Comparison of ENCODE assay signal across 8 cellular contexts in the genomic region with DNA sequence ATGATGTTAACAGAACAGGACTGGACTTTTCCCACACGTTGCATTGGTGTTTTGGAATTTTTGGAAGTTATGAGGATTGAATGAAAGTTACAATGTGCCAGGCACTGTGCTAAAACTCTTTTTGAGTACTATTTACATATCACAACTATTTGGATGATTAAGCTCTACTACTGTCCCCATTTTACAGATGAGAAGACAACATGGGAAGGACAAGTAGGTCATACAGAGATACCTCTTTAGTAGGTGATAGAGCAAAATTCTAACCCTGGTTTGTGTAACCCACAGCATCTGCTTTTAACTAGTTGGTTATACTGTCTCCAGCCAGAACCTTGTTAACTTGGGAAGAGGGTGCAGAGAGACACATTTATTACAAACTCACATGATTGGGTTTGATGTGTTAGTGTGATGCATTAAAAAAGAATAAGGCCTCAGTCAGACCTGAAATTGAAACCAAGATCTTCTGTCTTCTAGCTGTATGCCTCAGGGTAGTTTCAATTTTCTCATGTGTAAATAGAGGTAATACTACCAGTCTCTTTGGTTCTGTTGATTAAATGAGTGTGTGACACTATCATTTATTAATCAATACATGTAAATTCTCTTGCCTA. TPM values are rescaled to one million over a fixed set of nuclear protein-coding genes. Genes with fewer than 3 reads are reported as not detected.
A peak's percentile ranks its signal among the peaks of the same experiment; 100 is the strongest.
DNase-seq lines count a peak whose midpoint lies in the region; ATAC-seq and TF ChIP-seq lines count a peak whose summit lies in the region.

No MANE protein-coding gene starts in this region.

- H3K4me1 ChIP-seq in BLaER1 (peaks cover 28% of the 10 kb centered on the region), subcutaneous abdominal adipose tissue (ENCODE audit: control insufficient read depth in 5 of 5, insufficient read depth in 5 of 5, low read length in 5 of 5) (peaks cover 5 to 36% (median 34%) of the 10 kb centered on the region in 5 donors)

- H4K20me1 ChIP-seq in BLaER1: peaks cover 54% of the 10 kb centered on the region

- H3K4me2 ChIP-seq in BLaER1: peak overlapping the region; percentile 89

- H3K4me3 ChIP-seq in BLaER1 (peak overlapping the region; percentile 86), epithelial cell of esophagus (ENCODE audit: low read length) (peak overlapping the region; percentile 83), subcutaneous abdominal adipose tissue (ENCODE audit: low read depth in 1 of 5, low read length in 5 of 5) (peak overlapping the region; percentile 47 to 84 (median 51))

- H3K27me3 ChIP-seq in BLaER1 (no peaks in the 10 kb centered on the region), subcutaneous abdominal adipose tissue (ENCODE audit: control insufficient read depth in 5 of 5, insufficient read depth in 4 of 5, low read length in 5 of 5) (no peaks in the 10 kb centered on the region)

- ATAC-seq in GM19372 (IDR thresholded peaks at IDR 0.05; ENCODE audit: low read depth, unreplicated experiment) (peak; percentile 32), HG03520 (IDR thresholded peaks at IDR 0.05; ENCODE audit: unreplicated experiment) (peak; percentile 45), sciatic nerve (no peak)

- no peak for DNase-seq in epithelial cell of esophagus (ENCODE audit: low read depth)
- DNase-seq in NCI-H1930 (lab: John Stamatoyannopoulos, UW): no peak
- no peak for DNase-seq in NOMO-1 (lab: John Stamatoyannopoulos, UW; ENCODE audit: unreplicated experiment in 2 of 2)
- DNase-seq in sciatic nerve (ENCODE audit: low spot score): no peak

- H3K9ac ChIP-seq in BLaER1 (peak overlapping the region; percentile 63; the same call in 1 of the 2 replicates), subcutaneous abdominal adipose tissue (ENCODE audit: low read length in 5 of 5) (peak overlapping the region in 3 of 5 donors; percentile 17 to 65 (median 23))

- H3K9me3 ChIP-seq in BLaER1 (no peaks in the 10 kb centered on the region), subcutaneous abdominal adipose tissue (ENCODE audit: control insufficient read depth in 5 of 5, low read length in 5 of 5) (no peaks in the 10 kb centered on the region)

- intact Hi-C loops in sciatic nerve (cut with DNase I): no loop called here

- no peak for TF ChIP-seq CTCF in epithelial cell of esophagus (IDR thresholded peaks at IDR 0.05; ENCODE audit: insufficient read depth, low read depth, low read length, missing control alignments)

- H3K27ac ChIP-seq in BLaER1 (no peak overlapping the region), subcutaneous abdominal adipose tissue (ENCODE audit: low read depth, low read length) (peak overlapping the region; percentile 38)

- H3K36me3 ChIP-seq in BLaER1 (peaks cover 50% of the 10 kb centered on the region), subcutaneous abdominal adipose tissue (ENCODE audit: control insufficient read depth in 5 of 5, insufficient read depth in 5 of 5, low read length in 5 of 5) (peaks cover 15 to 37% (median 24%) of the 10 kb centered on the region in 5 donors)

RNA-seq across cellular contexts. Expression of a gene that starts 1.4 kb away (rescaled TPM):
- total RNA-seq in sciatic nerve: 84.7 TPM
